31 cellular contexts compared by ENCODE assay signal in genomic region chr6:129523814-129524213, GRCh38.
"Had no signal": no experiment of that assay in that cellular context is flagged by ENCODE, and none has a peak within 500 bp of the region (broad histone marks: within the 10 kb centered on the region; RNA-seq: fewer than 3 reads in every experiment).

No MANE protein-coding gene starts in this region.

- H3K27ac ChIP-seq: neural progenitor cell, ovary, parathyroid adenoma, psoas muscle, right lobe of liver, sigmoid colon, spleen, suprapubic skin, testis, tibial artery, transverse colon, upper lobe of right lung, uterus had no signal

- H3K4me2 ChIP-seq: neural progenitor cell, smooth muscle cell had no signal

- H3K27me3 Mint-ChIP-seq: progenitor cell of endocrine pancreas; stimulated activated memory B cell treated with anti-CD40 and anti-IgM and Interleukin-4, amounts not matched to agents 10 μg/mL and 1 μg/mL and 100 μg/mL, for 72 hours; stimulated activated naive CD8-positive, alpha-beta T cell treated with anti-CD3 and anti-CD28 coated beads, Interleukin-15, amount 100 ng/mL, for 72 hours; type B pancreatic cell had no signal

- H3K36me3 Mint-ChIP-seq: natural killer cell; neural progenitor cell; stimulated activated memory B cell treated with anti-CD40 and anti-IgM and Interleukin-4, amounts not matched to agents 10 μg/mL and 1 μg/mL and 100 μg/mL, for 72 hours; type B pancreatic cell had no signal

- H3K4me3 Mint-ChIP-seq: natural killer cell; nephron; neural progenitor cell; stimulated activated memory B cell treated with anti-CD40 and anti-IgM and Interleukin-4, amounts not matched to agents 10 μg/mL and 1 μg/mL and 100 μg/mL, for 72 hours; stimulated activated naive CD8-positive, alpha-beta T cell treated with anti-CD3 and anti-CD28 coated beads, Interleukin-15, amount 100 ng/mL, for 72 hours; type B pancreatic cell had no signal

- H2AFZ ChIP-seq: neural progenitor cell, parathyroid adenoma had no signal

- DNase-seq: natural killer cell; occipital lobe; ovary; posterior cingulate gyrus; psoas muscle; right cardiac atrium; right lobe of liver; sigmoid colon; spleen; stimulated activated CD4-positive, alpha-beta T cell treated with anti-CD3 and anti-CD28 coated beads, Interleukin-12 subunit alpha, Interleukin-12 subunit beta, amount 100 ng/mL, for 4 hours; stimulated activated CD4-positive, alpha-beta T cell treated with anti-CD3 and anti-CD28 coated beads, Interleukin-1b, Interleukin-23, amount 100 ng/mL, for 48 hours; stimulated activated CD4-positive, alpha-beta T cell treated with anti-CD3 and anti-CD28 coated beads, Interleukin-4, amount 100 ng/mL, for 1 hour; stimulated activated CD4-positive, alpha-beta T cell treated with anti-CD3 and anti-CD28 coated beads, Interleukin-4, amount 100 ng/mL, for 4 hours; stimulated activated CD8-positive, alpha-beta memory T cell treated with anti-CD3 and anti-CD28 coated beads, Interleukin-4, amount 100 ng/mL, for 48 hours; stimulated activated naive CD4-positive, alpha-beta T cell; stimulated activated naive CD8-positive, alpha-beta T cell treated with anti-CD3 and anti-CD28 coated beads, Interleukin-15, amount 100 ng/mL, for 72 hours; stimulated activated naive CD8-positive, alpha-beta T cell treated with anti-CD3 and anti-CD28 coated beads, Interleukin-15, Interleukin-2, amounts not matched to agents 100 U/mL and 50 U/mL, for 24 hours; substantia nigra; testis; tibial artery; transverse colon; upper lobe of right lung; uterus had no signal

- H3K9me3 ChIP-seq: ovary, psoas muscle, right lobe of liver, sigmoid colon, spleen, suprapubic skin, testis, tibial artery, transverse colon, upper lobe of right lung, uterus had no signal

- H3K36me3 ChIP-seq: neural progenitor cell, ovary, right lobe of liver, sigmoid colon, spleen, suprapubic skin, tibial artery, transverse colon, upper lobe of right lung had no signal

- H3K4me1 ChIP-seq: parathyroid adenoma, psoas muscle, right lobe of liver, spleen, testis, tibial artery, transverse colon, upper lobe of right lung, uterus had no signal

- H3K27ac Mint-ChIP-seq: natural killer cell; neural progenitor cell; progenitor cell of endocrine pancreas; stimulated activated memory B cell treated with anti-CD40 and anti-IgM and Interleukin-4, amounts not matched to agents 10 μg/mL and 1 μg/mL and 100 μg/mL, for 72 hours; stimulated activated naive CD8-positive, alpha-beta T cell treated with anti-CD3 and anti-CD28 coated beads, Interleukin-15, amount 100 ng/mL, for 72 hours; type B pancreatic cell had no signal

- H3K4me1 Mint-ChIP-seq: natural killer cell; nephron; stimulated activated memory B cell treated with anti-CD40 and anti-IgM and Interleukin-4, amounts not matched to agents 10 μg/mL and 1 μg/mL and 100 μg/mL, for 72 hours; stimulated activated naive CD8-positive, alpha-beta T cell treated with anti-CD3 and anti-CD28 coated beads, Interleukin-15, amount 100 ng/mL, for 72 hours had no signal

- H3K79me2 ChIP-seq: parathyroid adenoma had no signal

- H3K27me3 ChIP-seq: neural progenitor cell, ovary, right lobe of liver, sigmoid colon, spleen, suprapubic skin, testis, tibial artery, transverse colon, upper lobe of right lung, uterus had no signal

- H3K9me3 Mint-ChIP-seq: natural killer cell; nephron; neural progenitor cell; stimulated activated memory B cell treated with anti-CD40 and anti-IgM and Interleukin-4, amounts not matched to agents 10 μg/mL and 1 μg/mL and 100 μg/mL, for 72 hours; stimulated activated naive CD8-positive, alpha-beta T cell treated with anti-CD3 and anti-CD28 coated beads, Interleukin-15, amount 100 ng/mL, for 72 hours had no signal

- H3K4me3 ChIP-seq: neural progenitor cell, ovary, psoas muscle, right lobe of liver, sigmoid colon, smooth muscle cell, spleen, suprapubic skin, testis, tibial artery, transverse colon, upper lobe of right lung, uterus had no signal
